In genomic region chr6:41599015-41599835, GRCh38 we compare ENCODE assay signal across 28 cellular contexts. TPM values are rescaled to one million over a fixed set of nuclear protein-coding genes. Genes with fewer than 3 reads are reported as not detected.
A peak's percentile ranks its signal among the peaks of the same experiment; 100 is the strongest.
DNase-seq lines count a peak whose midpoint lies in the region; ATAC-seq, FAIRE-seq and TF ChIP-seq lines count a peak whose summit lies in the region.
"Had no signal": no experiment of that assay in that cellular context is flagged by ENCODE, and none has a peak within 500 bp of the region (broad histone marks: within the 10 kb centered on the region; RNA-seq: fewer than 3 reads in every experiment).

No MANE protein-coding gene starts in this region.

- no peak for ATAC-seq in GM21529 (IDR thresholded peaks at IDR 0.05; ENCODE audit: unreplicated experiment)

- H2AFZ ChIP-seq in H1 (ENCODE audit: low read length) (no peak overlapping the region), osteoblast (ENCODE audit: low read length) (no peak overlapping the region)

- H3K9me3 ChIP-seq in H1 (ENCODE audit: insufficient read depth in 2 of 2, low read depth in 1 of 2, low read length in 1 of 2) (no peaks in the 10 kb centered on the region), osteoblast (ENCODE audit: low read depth, low read length) (no peaks in the 10 kb centered on the region)
- H3K9me3 ChIP-seq: pancreas, SK-N-SH had no signal

- no peak overlapping the region for H3K4ac ChIP-seq in H1 (replicated peaks; ENCODE audit: insufficient read length, low read depth, low read length)

- H2BK120ac ChIP-seq in H1 (replicated peaks; ENCODE audit: low read depth, low read length) = no peak overlapping the region

- POLR2A ChIA-PET in H1 (lab: Charles Lee; ENCODE audit: partially characterized antibody) = interaction anchor here (1.3 kb wide), 2 partner anchors 11 to 84 kb away, joined by 3 to 4 read pairs; no protein-coding TSS in a partner anchor
- POLR2A ChIA-PET in GM10248 (lab: Yijun Ruan, JAX) = no interaction called here

- H3K23me2 ChIP-seq in H1 (ENCODE audit: low read depth, low read length) = no peaks in the 10 kb centered on the region

- H3K14ac ChIP-seq in H1 (ENCODE audit: insufficient read length) = no peak overlapping the region

- H2BK15ac ChIP-seq in H1 (ENCODE audit: low read length) = no peak overlapping the region

- no peak overlapping the region for H3K9ac ChIP-seq in H1 (replicated peaks in 1 of 4; ENCODE audit: extremely low read depth in 1 of 4, low read depth in 3 of 4, low read length in 3 of 4)
- H3K9ac ChIP-seq: SK-N-SH had no signal

- TF ChIP-seq EP300 in H1 (IDR thresholded peaks at IDR 0.05; ENCODE audit: borderline replicate concordance in 1 of 2, low read depth in 2 of 2, low read length in 2 of 2) = no peak

- H3K23ac ChIP-seq in H1 (ENCODE audit: insufficient read length) = no peak overlapping the region

- H3K4me3 ChIP-seq in H1 (ENCODE audit: extremely low read depth in 1 of 4, insufficient read depth in 2 of 4, low read depth in 3 of 4, low read length in 4 of 4) = no peak overlapping the region
- no peak overlapping the region for H3K4me3 ChIP-seq in osteoblast (ENCODE audit: insufficient read depth, low read length)
- H3K4me3 ChIP-seq: dorsolateral prefrontal cortex, pancreas, smooth muscle cell had no signal

- H4K5ac ChIP-seq in H1 (ENCODE audit: insufficient read length, low read depth, low read length) = no peak overlapping the region

- H2BK5ac ChIP-seq in H1 (ENCODE audit: low read depth, low read length) = peak overlapping the region; percentile 52; the same call in 1 of the 2 replicates

- peak overlapping the region; percentile 48; the same call in 1 of the 2 replicates for H3K18ac ChIP-seq in H1 (ENCODE audit: extremely low read depth, low read length)

- 79% methylated on average over 10 of the region's 21 CpGs; no CpG with 5 or more reads in 1 of the 2 experiments for WGBS in H1 (ENCODE audit: extremely low coverage in 1 of 2, insufficient coverage in 1 of 2, insufficient read length in 1 of 2, insufficient replicate concordance in 2 of 2, low coverage in 1 of 2, low lambda C conversion rate in 2 of 2, missing lambda C conversion rate in 1 of 2), 2 experiments

- H4K8ac ChIP-seq in H1 (ENCODE audit: extremely low read depth, insufficient read depth, low read length) = peak overlapping the region; percentile 29; the same call in 1 of the 2 replicates

- no peak overlapping the region; the same call in 1 of the 2 replicates for H2BK12ac ChIP-seq in H1 (ENCODE audit: low read depth, low read length)

- H3K27ac ChIP-seq in H1 (ENCODE audit: low read depth, low read length) (no peak overlapping the region), osteoblast (ENCODE audit: low read depth, low read length) (no peak overlapping the region)
- H3K27ac ChIP-seq: dorsolateral prefrontal cortex, HL-60, pancreas had no signal

- no peak for TF ChIP-seq RAD21 in H1 (IDR thresholded peaks at IDR 0.05 in 1 of 2, conservative IDR thresholded peaks at IDR 0.05 in 1 of 2; ENCODE audit: low read depth in 2 of 2, low read length in 2 of 2)

- H3K79me1 ChIP-seq in H1 (ENCODE audit: low read depth, low read length) = no peaks in the 10 kb centered on the region

- H3K4me2 ChIP-seq in H1 (ENCODE audit: insufficient read depth in 1 of 2, low read depth in 2 of 2, low read length in 2 of 2) = 0 out of 4 replicates have a peak overlapping the region, but pooled peaks of 1 of the 2 experiments have one; percentile 9
- no peak overlapping the region for H3K4me2 ChIP-seq in osteoblast (ENCODE audit: insufficient read depth, low read length)
- H3K4me2 ChIP-seq: SK-N-SH, smooth muscle cell had no signal

- TF ChIP-seq POLR2A in H1 (IDR thresholded peaks at IDR 0.05; ENCODE audit: control extremely low read depth in 1 of 2, low read depth in 2 of 2, low read length in 2 of 2) = no peak

- H3K27me3 ChIP-seq in H1 (replicated peaks in 1 of 4; ENCODE audit: control insufficient read depth in 3 of 4, extremely low read depth in 1 of 4, insufficient read depth in 3 of 4, low read length in 3 of 4) (no peaks in the 10 kb centered on the region), osteoblast (ENCODE audit: insufficient read depth, low read length) (no peaks in the 10 kb centered on the region)
- H3K27me3 ChIP-seq: dorsolateral prefrontal cortex, pancreas had no signal

- TF ChIP-seq CTCF in H1 (IDR thresholded peaks at IDR 0.05; ENCODE audit: control extremely low read depth in 1 of 3, insufficient read depth in 1 of 3, low read depth in 1 of 3, low read length in 3 of 3) = peak in 1 of 3 experiments; percentile 14; a peak in 1 of 4 replicates
- no peak for TF ChIP-seq CTCF in osteoblast (IDR thresholded peaks at IDR 0.05; ENCODE audit: extremely low read depth, low read depth, low read length)
- no peak for TF ChIP-seq CTCF in GM10248 (IDR thresholded peaks at IDR 0.05; ENCODE audit: control extremely low read depth, extremely low read depth, low read depth, missing control alignments)

- no peak overlapping the region for H2BK20ac ChIP-seq in H1 (ENCODE audit: low read length)

- peaks cover 0 to 2% of the 10 kb centered on the region in 2 experiments for H4K20me1 ChIP-seq in H1 (replicated peaks in 1 of 2; ENCODE audit: control insufficient read depth in 1 of 2, insufficient read depth in 2 of 2, low read length in 2 of 2)
- no peaks in the 10 kb centered on the region for H4K20me1 ChIP-seq in osteoblast (ENCODE audit: insufficient read depth, low read length)

- peaks cover 0 to 32% (median 17%) of the 10 kb centered on the region in 4 experiments; a peak in 6 of 7 replicates for H3K4me1 ChIP-seq in H1 (replicated peaks in 1 of 4; ENCODE audit: control insufficient read depth in 3 of 4, insufficient read depth in 4 of 4, low read length in 3 of 4)
- H3K4me1 ChIP-seq in osteoblast (ENCODE audit: insufficient read depth, low read length) = peaks cover 6% of the 10 kb centered on the region
- H3K4me1 ChIP-seq: pancreas had no signal

- no peak overlapping the region for H2AK5ac ChIP-seq in H1 (ENCODE audit: low read depth, low read length)

- H3K79me2 ChIP-seq in H1 (ENCODE audit: control insufficient read depth in 1 of 2, insufficient read depth in 2 of 2, low read length in 2 of 2) (no peaks in the 10 kb centered on the region), osteoblast (ENCODE audit: insufficient read depth, low read length) (no peaks in the 10 kb centered on the region)

- H4K91ac ChIP-seq in H1 (replicated peaks; ENCODE audit: insufficient read length, low read length) = no peak overlapping the region

- H3K36me3 ChIP-seq in H1 (ENCODE audit: control insufficient read depth in 2 of 4, insufficient read depth in 4 of 4, low read length in 3 of 4) = no peaks in the 10 kb centered on the region
- no peaks in the 10 kb centered on the region for H3K36me3 ChIP-seq in osteoblast (ENCODE audit: insufficient read depth, low read length)

- CTCF ChIA-PET in H1 (lab: Charles Lee; ENCODE audit: partially characterized antibody) (interaction anchor here (0.6 to 27.7 kb wide), 17 partner anchors 9 to 229 kb away, joined by 3 to 361 read pairs (median 5); no protein-coding TSS in a partner anchor), GM10248 (lab: Yijun Ruan, JAX) (interaction anchor here (0.7 to 15.2 kb wide), 6 partner anchors 62 to 231 kb away, joined by 3 to 151 read pairs (median 4); no protein-coding TSS in a partner anchor)

- H3K56ac ChIP-seq in H1 (replicated peaks; ENCODE audit: insufficient read length, low read depth, low read length) = no peak overlapping the region

- DNase-seq in NCI-H2196 (lab: John Stamatoyannopoulos, UW; ENCODE audit: unreplicated experiment) (peak; percentile 17), NCI-H2196 treated with DMSO at 0.1 percent for 48 hours (lab: John Stamatoyannopoulos, UW; ENCODE audit: unreplicated experiment) (no peak), ELF-1 (ENCODE audit: low read depth, low spot score) (peak; percentile 30), H1 (ENCODE audit: low read depth in 1 of 2, low spot score in 2 of 2) (no peak), osteoblast (ENCODE audit: insufficient read length, low spot score, missing footprints) (peak; percentile 54), GM10248 (ENCODE audit: extremely low spot score) (no peak), medulla oblongata (ENCODE audit: extremely low spot score) (no peak)
- DNase-seq: activated CD4-positive, alpha-beta T cell treated with anti-CD3 and anti-CD28 coated beads for 4 hours; activated effector memory CD4-positive, alpha-beta T cell treated with anti-CD3 and anti-CD28 coated beads, Interleukin-2, amount 50 U/mL, for 16 hours; activated T-cell treated with anti-CD3 and anti-CD28 coated beads for 4 hours; DMS79 treated with DMSO at 0.1 percent for 48 hours; dorsolateral prefrontal cortex; hypothalamus; NCI-H187 treated with DMSO at 0.1 percent for 48 hours; NCI-H82; nephron progenitor cell; OCI-M1; SK-N-SH; stimulated activated CD4-positive, alpha-beta T cell treated with anti-CD3 and anti-CD28 coated beads, Interleukin-2, amount 100 ng/mL, for 24 hours; T-helper 2 cell; trophoblast cell had no signal

- no peak for FAIRE-seq in H1 (lab: Jason Lieb, UNC)
- FAIRE-seq: A204.1, islet of Langerhans, pancreas had no signal

TF ChIP-seq in H1, 55 proteins besides CTCF, POLR2A, EP300 and RAD21 (continues in another document):
- no peak for TF ChIP-seq SP2 (IDR thresholded peaks at IDR 0.05; ENCODE audit: low read length)
- TF ChIP-seq TEAD4 (IDR thresholded peaks at IDR 0.05; ENCODE audit: low read depth, low read length) = no peak
- no peak for TF ChIP-seq BRCA1 (IDR thresholded peaks at IDR 0.05; ENCODE audit: low read depth, low read length)
- no peak for TF ChIP-seq PHF8 (conservative IDR thresholded peaks at IDR 0.05; ENCODE audit: low read depth, low read length)

RNA-seq across cellular contexts. Expression of gene MDFI, which starts 39.0 kb away (rescaled TPM):
- total RNA-seq in H1 (2021; fragmentation: NEBNext Ultra II Directional; extraction: Animal tissue kit (Norgen Biotek cat#: 25700)) = 38.5 and 41.0 TPM in 2 replicates
- polyA plus RNA-seq in H1 (2011; rRNA removed) = 65.6 and 78.9 TPM in 2 replicates
- polyA plus RNA-seq in H1 (2011; cell fraction: cytosol; rRNA removed) = 73.5 TPM
- polyA plus RNA-seq in H1 (2011; cell fraction: nucleus; rRNA removed) = 60.0 TPM
- polyA plus RNA-seq in H1 (2012, experiment 1 of 2) = 21.8 to 38.0 TPM (median 35.1 TPM) in 4 replicates
- 41.2 TPM for polyA plus RNA-seq in H1 (2012, experiment 2 of 2)
- 36.9 TPM for polyA plus RNA-seq in H1 (2013, experiment 1 of 2)
- polyA plus RNA-seq in H1 (2013, experiment 2 of 2) = 40.4 TPM
- polyA minus RNA-seq in H1 (2011; rRNA and poly(A)+ RNA removed) = 10.9 and 15.4 TPM in 2 replicates
- 22.2 TPM for polyA minus RNA-seq in H1 (2011; cell fraction: cytosol; rRNA and poly(A)+ RNA removed)
- polyA minus RNA-seq in H1 (2011; cell fraction: nucleus; rRNA and poly(A)+ RNA removed) = 12.8 TPM
- total RNA-seq in osteoblast = 0.72 and 5.3 TPM in 2 replicates
- polyA plus RNA-seq: fibroblast of lung had no signal

RNA-seq across cellular contexts. Expression of gene FOXP4, which starts 53.0 kb away (rescaled TPM):
- 13.3 and 14.7 TPM in 2 replicates for total RNA-seq in H1 (2021; fragmentation: NEBNext Ultra II Directional; extraction: Animal tissue kit (Norgen Biotek cat#: 25700))
- 4.8 and 6.7 TPM in 2 replicates for polyA plus RNA-seq in H1 (2011; rRNA removed)
- polyA plus RNA-seq in H1 (2011; cell fraction: cytosol; rRNA removed) = 2.2 TPM
- polyA plus RNA-seq in H1 (2011; cell fraction: nucleus; rRNA removed) = 8.8 TPM
- 9.6 to 20.8 TPM (median 19.1 TPM) in 4 replicates for polyA plus RNA-seq in H1 (2012, experiment 1 of 2)
- 13.4 TPM for polyA plus RNA-seq in H1 (2012, experiment 2 of 2)
- 5.1 TPM for polyA plus RNA-seq in H1 (2013, experiment 1 of 2)
- polyA plus RNA-seq in H1 (2013, experiment 2 of 2) = 5.1 TPM
- 2.0 and 2.4 TPM in 2 replicates for polyA minus RNA-seq in H1 (2011; rRNA and poly(A)+ RNA removed)
- polyA minus RNA-seq in H1 (2011; cell fraction: cytosol; rRNA and poly(A)+ RNA removed) = 9.3 TPM
- 5.1 TPM for polyA minus RNA-seq in H1 (2011; cell fraction: nucleus; rRNA and poly(A)+ RNA removed)
- 2.9 and 3.3 TPM in 2 replicates for total RNA-seq in osteoblast

Comparison
In these comparisons a context has a peak if more than half of its experiments do, and no peak if none do; other contexts are left out.
1. DNase-seq: peak in NCI-H2196 (single experiment), ELF-1 (single experiment) and osteoblast (single experiment); none in NCI-H2196 treated with DMSO at 0.1 percent for 48 hours (single experiment), H1 (0 of 2), GM10248 (single experiment) and medulla oblongata (single experiment).